Comparison of ENCODE assay signal across 16 cellular contexts in the genomic region with DNA sequence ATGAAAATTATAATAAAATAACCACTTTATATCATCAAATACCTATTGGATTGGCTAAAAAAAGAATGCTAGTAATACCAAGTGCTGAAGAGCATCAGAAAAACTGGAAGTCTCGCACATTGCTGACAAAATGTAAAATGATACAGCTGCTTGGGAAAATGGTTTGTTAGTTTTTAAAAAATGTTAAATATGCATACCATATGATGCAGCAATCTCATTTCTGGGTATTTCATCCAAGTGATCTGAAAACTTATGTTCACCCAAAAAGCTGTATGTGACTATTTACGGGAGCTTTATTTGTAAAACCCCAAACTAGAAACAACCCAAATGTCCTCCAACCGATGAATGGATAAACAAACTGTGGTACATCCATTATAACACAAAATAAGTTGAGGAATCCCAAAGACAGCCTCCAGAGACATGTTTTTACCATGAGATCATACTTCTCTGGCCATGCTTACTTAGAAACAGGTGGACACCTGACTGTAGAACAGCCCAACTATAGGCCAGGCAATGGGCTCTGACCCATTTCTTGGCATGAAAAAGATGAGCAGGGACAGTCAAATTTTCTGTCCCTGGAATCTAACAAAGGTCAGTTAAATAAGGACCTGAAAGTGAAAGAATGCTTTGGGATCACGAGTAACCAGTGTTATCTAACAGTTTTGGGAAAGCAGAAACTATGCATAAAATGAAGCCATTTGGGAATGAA.
"Had no signal": no experiment of that assay in that cellular context is flagged by ENCODE, and none has a peak within 500 bp of the region (broad histone marks: within the 10 kb centered on the region; RNA-seq: fewer than 3 reads in every experiment).

No MANE protein-coding gene starts in this region.

- DNase-seq: activated CD4-positive, alpha-beta T cell treated with anti-CD3 and anti-CD28 coated beads, Interleukin-2, amount 50 U/mL, for 4 hours; activated CD4-positive, CD25-positive, alpha-beta regulatory T cell treated with anti-CD3 and anti-CD28 coated beads, Interleukin-2, amount 50 U/mL, for 72 hours; activated naive CD8-positive, alpha-beta T cell treated with anti-CD3 and anti-CD28 coated beads, Interleukin-2, amount 10 ng/mL, durations not matched to agents 7 days and 5 days; activated T-cell treated with anti-CD3 and anti-CD28 coated beads, Interleukin-2, amount 50 U/mL, for 4 hours; caudate nucleus; cortex of kidney; effector memory CD8-positive, alpha-beta T cell; heart right ventricle; left ventricle myocardium superior; pancreas; stimulated activated CD4-positive, alpha-beta T cell treated with anti-CD3 and anti-CD28 coated beads, Interleukin-15, amount 100 ng/mL, for 24 hours; stimulated activated CD4-positive, alpha-beta T cell treated with anti-CD3 and anti-CD28 coated beads, Interleukin-4, amount 100 ng/mL, for 24 hours; stimulated activated naive CD8-positive, alpha-beta T cell treated with anti-CD3 and anti-CD28 coated beads, Interleukin-15, amount 100 ng/mL, for 72 hours; testis had no signal

- H3K4me3 Mint-ChIP-seq: activated naive CD8-positive, alpha-beta T cell treated with anti-CD3 and anti-CD28 coated beads, Interleukin-2, amount 10 ng/mL, durations not matched to agents 7 days and 5 days; activated T-cell treated with anti-CD3 and anti-CD28 coated beads, Interleukin-2, amount 50 U/mL, for 4 hours; effector memory CD8-positive, alpha-beta T cell; mesothelial cell of epicardium; neural crest cell; stimulated activated naive CD8-positive, alpha-beta T cell treated with anti-CD3 and anti-CD28 coated beads, Interleukin-15, amount 100 ng/mL, for 72 hours had no signal

- H3K9me3 ChIP-seq: heart right ventricle, pancreas, testis had no signal

- H3K4me1 ChIP-seq: heart right ventricle, pancreas, testis had no signal

- H3K27ac ChIP-seq: heart right ventricle, pancreas, testis had no signal

- H3K4me3 ChIP-seq: heart right ventricle, pancreas, testis had no signal

- H3K27ac Mint-ChIP-seq: activated naive CD8-positive, alpha-beta T cell treated with anti-CD3 and anti-CD28 coated beads, Interleukin-2, amount 10 ng/mL, durations not matched to agents 7 days and 5 days; effector memory CD8-positive, alpha-beta T cell; mesothelial cell of epicardium; stimulated activated naive CD8-positive, alpha-beta T cell treated with anti-CD3 and anti-CD28 coated beads, Interleukin-15, amount 100 ng/mL, for 72 hours had no signal

- H3K36me3 Mint-ChIP-seq: activated naive CD8-positive, alpha-beta T cell treated with anti-CD3 and anti-CD28 coated beads, Interleukin-2, amount 10 ng/mL, durations not matched to agents 7 days and 5 days had no signal

- H3K27me3 Mint-ChIP-seq: activated naive CD8-positive, alpha-beta T cell treated with anti-CD3 and anti-CD28 coated beads, Interleukin-2, amount 10 ng/mL, durations not matched to agents 7 days and 5 days; effector memory CD8-positive, alpha-beta T cell; stimulated activated naive CD8-positive, alpha-beta T cell treated with anti-CD3 and anti-CD28 coated beads, Interleukin-15, amount 100 ng/mL, for 72 hours had no signal

- H3K4me1 Mint-ChIP-seq: mesothelial cell of epicardium; neural crest cell; stimulated activated naive CD8-positive, alpha-beta T cell treated with anti-CD3 and anti-CD28 coated beads, Interleukin-15, amount 100 ng/mL, for 72 hours had no signal

- H3K9me3 Mint-ChIP-seq: activated naive CD8-positive, alpha-beta T cell treated with anti-CD3 and anti-CD28 coated beads, Interleukin-2, amount 10 ng/mL, durations not matched to agents 7 days and 5 days; activated T-cell treated with anti-CD3 and anti-CD28 coated beads, Interleukin-2, amount 50 U/mL, for 4 hours; effector memory CD8-positive, alpha-beta T cell; stimulated activated naive CD8-positive, alpha-beta T cell treated with anti-CD3 and anti-CD28 coated beads, Interleukin-15, amount 100 ng/mL, for 72 hours had no signal

- H3K36me3 ChIP-seq: heart right ventricle, pancreas had no signal

- ATAC-seq: activated T-cell treated with anti-CD3 and anti-CD28 coated beads, Interleukin-2, amount 50 U/mL, for 4 hours; effector memory CD8-positive, alpha-beta T cell; heart right ventricle; left ventricle myocardium superior; pancreas; stimulated activated naive CD8-positive, alpha-beta T cell treated with anti-CD3 and anti-CD28 coated beads, Interleukin-15, amount 100 ng/mL, for 72 hours had no signal

- H3K27me3 ChIP-seq: testis had no signal
